15 cellular contexts compared by ENCODE assay signal in the genomic region with DNA sequence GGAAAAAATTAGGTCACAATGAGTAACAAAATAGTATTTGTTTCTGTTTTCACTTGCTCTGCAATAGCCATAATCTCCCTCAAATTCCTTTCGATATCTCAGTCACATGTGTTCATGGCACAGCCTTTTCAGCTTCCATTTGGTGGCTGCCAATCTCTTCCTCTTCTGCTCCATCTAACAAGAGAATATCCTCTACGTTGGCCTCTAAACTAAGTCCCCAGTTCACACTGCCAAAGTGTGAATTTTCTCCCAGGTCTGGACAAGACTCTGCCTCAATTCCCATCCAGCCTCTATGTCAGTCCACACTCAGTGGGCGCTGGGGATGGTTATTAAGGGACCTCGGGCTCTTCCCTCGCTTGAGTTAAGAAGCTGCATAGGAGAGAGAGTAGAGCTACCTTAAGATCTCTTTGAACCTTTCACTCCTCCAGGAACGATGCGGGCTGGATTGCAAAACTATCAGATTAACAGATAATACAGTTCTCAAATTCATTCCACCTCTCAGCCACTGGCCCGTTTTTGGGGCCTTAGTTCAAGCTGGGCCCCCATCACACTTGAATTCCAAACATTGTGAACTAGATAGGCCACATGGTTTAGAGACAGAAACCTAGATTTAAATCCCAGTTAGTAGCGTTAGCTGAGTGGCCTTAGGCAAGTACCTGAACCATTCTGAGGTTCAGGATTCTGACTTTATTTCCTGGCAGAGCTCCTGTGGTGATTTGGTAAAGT.
DNase-seq lines count a peak whose midpoint lies in the region; ATAC-seq and TF ChIP-seq lines count a peak whose summit lies in the region.
"Had no signal": no experiment of that assay in that cellular context is flagged by ENCODE, and none has a peak within 500 bp of the region (broad histone marks: within the 10 kb centered on the region; RNA-seq: fewer than 3 reads in every experiment).

No MANE protein-coding gene starts in this region.

- H3K9me3 ChIP-seq in parathyroid adenoma (ENCODE audit: control insufficient read depth, low read length) (no peaks in the 10 kb centered on the region), testis (no peaks in the 10 kb centered on the region), aorta (ENCODE audit: control insufficient read depth, low read length) (no peaks in the 10 kb centered on the region)
- H3K9me3 ChIP-seq: HAP-1 had no signal

- peak; percentile 40 for DNase-seq in OCI-M1 (lab: John Stamatoyannopoulos, UW)
- no peak for DNase-seq in dorsolateral prefrontal cortex
- DNase-seq in testis: no peak
- DNase-seq in T-helper 1 cell: no peak
- DNase-seq in aorta: no peak
- DNase-seq: ACHN; CD4-positive, CD25-positive, alpha-beta regulatory T cell; DMS53; GOT3 had no signal

- H2AFZ ChIP-seq in parathyroid adenoma: peak overlapping the region; percentile 44

- H3K4me1 ChIP-seq in parathyroid adenoma (peaks cover 12% of the 10 kb centered on the region), testis (peaks cover 7% of the 10 kb centered on the region), aorta (ENCODE audit: control insufficient read depth in 1 of 2, insufficient read depth in 2 of 2, low read length in 2 of 2) (no peaks in the 10 kb centered on the region)
- H3K4me1 ChIP-seq: BLaER1 treated with 17β-estradiol and CSF1 and Interleukin-3, amounts not matched to agents 10 nM and 100 nM; HAP-1 had no signal

- no peaks in the 10 kb centered on the region for H3K27me3 ChIP-seq in dorsolateral prefrontal cortex
- H3K27me3 ChIP-seq in parathyroid adenoma (ENCODE audit: control insufficient read depth, insufficient read depth, low read length): no peaks in the 10 kb centered on the region
- H3K27me3 ChIP-seq in testis: no peaks in the 10 kb centered on the region
- H3K27me3 ChIP-seq in aorta (ENCODE audit: control insufficient read depth in 1 of 2, insufficient read depth in 2 of 2, low read length in 1 of 2): no peaks in the 10 kb centered on the region
- H3K27me3 ChIP-seq: BLaER1 treated with 17β-estradiol and CSF1 and Interleukin-3, amounts not matched to agents 10 nM and 100 nM had no signal

- no peaks in the 10 kb centered on the region for H3K36me3 ChIP-seq in parathyroid adenoma (ENCODE audit: control insufficient read depth, insufficient read depth, low read length)
- no peaks in the 10 kb centered on the region for H3K36me3 ChIP-seq in testis (ENCODE audit: low read depth, missing control alignments)
- H3K36me3 ChIP-seq in aorta (ENCODE audit: control insufficient read depth in 1 of 2, insufficient read depth in 2 of 2, low read length in 1 of 2): no peaks in the 10 kb centered on the region
- H3K36me3 ChIP-seq: BLaER1 treated with 17β-estradiol and CSF1 and Interleukin-3, amounts not matched to agents 10 nM and 100 nM; HAP-1 had no signal

- TF ChIP-seq POLR2A in testis (IDR thresholded peaks at IDR 0.05): no peak

- ATAC-seq in aorta (ENCODE audit: low FRiP score) (no peak), GM19395 (IDR thresholded peaks at IDR 0.05; ENCODE audit: unreplicated experiment) (no peak)
- ATAC-seq: GM12878 had no signal

- TF ChIP-seq CTCF in dorsolateral prefrontal cortex (IDR thresholded peaks at IDR 0.05 in 54 of 56, conservative IDR thresholded peaks at IDR 0.05 in 2 of 56; ENCODE audit: low read depth in 1 of 56, partially characterized antibody in 56 of 56) (no peak), parathyroid adenoma (IDR thresholded peaks at IDR 0.05) (no peak), testis (IDR thresholded peaks at IDR 0.05) (no peak)

- intact Hi-C loops in dorsolateral prefrontal cortex (cut with DNase I): no loop called here
- intact Hi-C loops in testis (cut with DNase I; ENCODE audit: low total_unique reads): no loop called here
- intact Hi-C loops in aorta (cut with DNase I): no loop called here

- peak overlapping the region; percentile 60 for H3K4me2 ChIP-seq in parathyroid adenoma (ENCODE audit: low read length)
- H3K4me2 ChIP-seq: BLaER1 treated with 17β-estradiol and CSF1 and Interleukin-3, amounts not matched to agents 10 nM and 100 nM had no signal

- 67 to 74% methylated on average over 9 of the region's 9 CpGs for WGBS in testis, 2 donors
- 82 to 83% methylated on average over 9 of the region's 9 CpGs for WGBS in aorta, 2 donors

- H3K27ac ChIP-seq in dorsolateral prefrontal cortex (peak overlapping the region; percentile 76 to 100 (median 98)), parathyroid adenoma (peak overlapping the region; percentile 62), testis (peak overlapping the region; percentile 39 to 48), aorta (ENCODE audit: low read depth in 1 of 2, low read length in 2 of 2) (no peak overlapping the region)
- H3K27ac ChIP-seq: BLaER1 treated with 17β-estradiol and CSF1 and Interleukin-3, amounts not matched to agents 10 nM and 100 nM; HL-60 had no signal

- H3K79me2 ChIP-seq in parathyroid adenoma: no peaks in the 10 kb centered on the region

- H3K4me3 ChIP-seq in dorsolateral prefrontal cortex: no peak overlapping the region
- H3K4me3 ChIP-seq in parathyroid adenoma (ENCODE audit: low read depth, low read length): peak overlapping the region; percentile 42
- no peak overlapping the region for H3K4me3 ChIP-seq in testis
- no peak overlapping the region for H3K4me3 ChIP-seq in aorta (ENCODE audit: low read length in 2 of 2)
- H3K4me3 ChIP-seq: BLaER1 treated with 17β-estradiol and CSF1 and Interleukin-3, amounts not matched to agents 10 nM and 100 nM; GM12878; HAP-1 had no signal

- H3K9ac ChIP-seq in parathyroid adenoma: no peak overlapping the region
- H3K9ac ChIP-seq: BLaER1 treated with 17β-estradiol and CSF1 and Interleukin-3, amounts not matched to agents 10 nM and 100 nM had no signal

Comparison
In these comparisons a context has a peak if more than half of its experiments do, and no peak if none do; other contexts are left out.
1. H3K27ac ChIP-seq: peak in dorsolateral prefrontal cortex (59 of 59), parathyroid adenoma (single experiment) and testis (2 of 2); none in aorta (0 of 2).